13 cellular contexts compared by ENCODE assay signal in genomic region chr3:133457465-133458067, GRCh38. TPM values are rescaled to one million over a fixed set of nuclear protein-coding genes. Genes with fewer than 3 reads are reported as not detected.
A peak's percentile ranks its signal among the peaks of the same experiment; 100 is the strongest.
DNase-seq lines count a peak whose midpoint lies in the region; ATAC-seq, FAIRE-seq and TF ChIP-seq lines count a peak whose summit lies in the region.
"Had no signal": no experiment of that assay in that cellular context is flagged by ENCODE, and none has a peak within 500 bp of the region (broad histone marks: within the 10 kb centered on the region; RNA-seq: fewer than 3 reads in every experiment).

No MANE protein-coding gene starts in this region.

- H3K9me3 ChIP-seq in keratinocyte (ENCODE audit: control insufficient read depth, low read depth, low read length) (no peaks in the 10 kb centered on the region), mesenchymal stem cell (ENCODE audit: control insufficient read depth, low read length) (no peaks in the 10 kb centered on the region)
- H3K9me3 ChIP-seq: psoas muscle, upper lobe of left lung had no signal

- H3K18ac ChIP-seq in mesenchymal stem cell (ENCODE audit: low read depth in 1 of 2, low read length in 2 of 2), result no peak overlapping the region

- intact Hi-C loops in sciatic nerve (cut with DNase I), result no loop called here

- H2BK12ac ChIP-seq in mesenchymal stem cell (ENCODE audit: low read length in 2 of 2), result no peak overlapping the region

- no peak overlapping the region for H3K4me2 ChIP-seq in keratinocyte (ENCODE audit: control insufficient read depth, extremely low read depth, insufficient read depth, low read depth, low read length)
- H3K4me2 ChIP-seq in mesenchymal stem cell (ENCODE audit: low read length, poor library complexity, severe bottlenecking), result no peak overlapping the region

- H2BK15ac ChIP-seq in mesenchymal stem cell (ENCODE audit: low read depth, poor library complexity, severe bottlenecking), result no peak overlapping the region

- TF ChIP-seq CTCF in HFF-Myc (IDR thresholded peaks at IDR 0.05; ENCODE audit: low read depth, low read length, missing control alignments), result peak; percentile 37
- peak; percentile 19 to 28 (median 26) for TF ChIP-seq CTCF in keratinocyte (optimal IDR thresholded peaks at IDR 0.05 in 1 of 3, IDR thresholded peaks at IDR 0.05 in 1 of 3, conservative IDR thresholded peaks at IDR 0.05 in 1 of 3; ENCODE audit: extremely low read depth in 1 of 3, insufficient read depth in 2 of 3, low read length in 3 of 3)

- no peaks in the 10 kb centered on the region for H3K27me3 ChIP-seq in keratinocyte (ENCODE audit: control insufficient read depth, extremely low read depth, insufficient read depth, low read length)
- H3K27me3 ChIP-seq in mesenchymal stem cell (ENCODE audit: control insufficient read depth in 1 of 2, insufficient read depth in 1 of 2, low read length in 2 of 2), result no peaks in the 10 kb centered on the region
- H3K27me3 ChIP-seq: upper lobe of left lung had no signal

- H4K20me1 ChIP-seq in keratinocyte (ENCODE audit: control insufficient read depth, extremely low read depth, insufficient read depth, low read length), result no peaks in the 10 kb centered on the region

- H3K4me1 ChIP-seq in keratinocyte (ENCODE audit: control insufficient read depth, extremely low read depth, insufficient read depth, low read length), result peaks cover 15% of the 10 kb centered on the region
- peaks cover 2% of the 10 kb centered on the region for H3K4me1 ChIP-seq in mesenchymal stem cell (ENCODE audit: control insufficient read depth, insufficient read depth, low read depth, low read length)

- no peak overlapping the region for H2BK5ac ChIP-seq in mesenchymal stem cell (ENCODE audit: low read depth, low read length, poor library complexity, severe bottlenecking)

- dilution Hi-C loops in keratinocyte (cut with MboI; ENCODE audit: extremely low pct_ligation_motif_present, low sequenced_read_pairs), result no loop called here

- no peak overlapping the region for H4K91ac ChIP-seq in mesenchymal stem cell (ENCODE audit: low read length)

- no peak overlapping the region for H2BK120ac ChIP-seq in mesenchymal stem cell (ENCODE audit: low read depth, low read length)

- no peaks in the 10 kb centered on the region for H3K9me1 ChIP-seq in keratinocyte (ENCODE audit: control insufficient read depth, extremely low read depth, insufficient read depth, low read length)

- H2AK5ac ChIP-seq in mesenchymal stem cell (ENCODE audit: low read length, severe bottlenecking), result no peak overlapping the region

- no peak overlapping the region for H3K27ac ChIP-seq in keratinocyte (ENCODE audit: control insufficient read depth, insufficient read depth, low read length)
- no peak overlapping the region for H3K27ac ChIP-seq in mesenchymal stem cell (ENCODE audit: low read length, poor library complexity, severe bottlenecking)
- H3K27ac ChIP-seq: psoas muscle, upper lobe of left lung had no signal

- WGBS in mesenchymal stem cell, result no CpG with 5 or more reads among the region's 1 CpG

- no peaks in the 10 kb centered on the region for H3K79me2 ChIP-seq in keratinocyte (ENCODE audit: control insufficient read depth, insufficient read depth, low read length)

- H3K9ac ChIP-seq in keratinocyte (ENCODE audit: control insufficient read depth, extremely low read depth, insufficient read depth, low read length) (no peak overlapping the region), mesenchymal stem cell (ENCODE audit: low read length) (no peak overlapping the region)

- H3K23ac ChIP-seq in mesenchymal stem cell (ENCODE audit: low read length in 2 of 2), result no peak overlapping the region

- peak; percentile 13 for FAIRE-seq in keratinocyte (lab: Jason Lieb, UNC)

- H3K14ac ChIP-seq in mesenchymal stem cell (ENCODE audit: low read length in 2 of 2), result no peak overlapping the region

- no peak overlapping the region for H4K8ac ChIP-seq in mesenchymal stem cell (ENCODE audit: low read length)

- H3K4me3 ChIP-seq in HFF-Myc (replicated peaks; ENCODE audit: low read depth, low read length), result no peak overlapping the region
- H3K4me3 ChIP-seq in keratinocyte (ENCODE audit: control insufficient read depth in 2 of 3, extremely low read depth in 1 of 3, insufficient read depth in 2 of 3, low read depth in 1 of 3, low read length in 3 of 3), result no peak overlapping the region
- no peak overlapping the region for H3K4me3 ChIP-seq in mesenchymal stem cell (ENCODE audit: insufficient read depth in 1 of 2, low read depth in 1 of 2, low read length in 2 of 2)
- H3K4me3 ChIP-seq: psoas muscle, upper lobe of left lung had no signal

- H2AFZ ChIP-seq in keratinocyte (ENCODE audit: control insufficient read depth, low read length) (no peak overlapping the region), mesenchymal stem cell (ENCODE audit: low read depth, low read length) (no peak overlapping the region)

- no peaks in the 10 kb centered on the region for H3K79me1 ChIP-seq in mesenchymal stem cell (replicated peaks; ENCODE audit: low read length, poor library complexity, severe bottlenecking)

- no peaks in the 10 kb centered on the region for H3K36me3 ChIP-seq in keratinocyte (ENCODE audit: control insufficient read depth in 2 of 2, extremely low read depth in 1 of 2, insufficient read depth in 2 of 2, low read length in 2 of 2)
- H3K36me3 ChIP-seq in mesenchymal stem cell (ENCODE audit: control insufficient read depth in 1 of 2, insufficient read depth in 2 of 2, low read depth in 1 of 2, low read length in 2 of 2), result no peaks in the 10 kb centered on the region
- H3K36me3 ChIP-seq: upper lobe of left lung had no signal

- no peak overlapping the region for H3K4ac ChIP-seq in mesenchymal stem cell (ENCODE audit: low read depth in 1 of 2, low read length in 2 of 2)

- DNase-seq in DMS53 (lab: John Stamatoyannopoulos, UW), result peak; percentile 22
- DNase-seq in DMS53 treated with DMSO at 0.1 percent for 48 hours (lab: John Stamatoyannopoulos, UW; ENCODE audit: unreplicated experiment), result no peak
- no peak for DNase-seq in HFF-Myc (ENCODE audit: extremely low read depth, low read depth)
- DNase-seq in SHP77 (lab: John Stamatoyannopoulos, UW), result peak; percentile 20 to 34
- DNase-seq in keratinocyte (ENCODE audit: low read depth, low spot score), result no peak
- no peak for DNase-seq in mesenchymal stem cell
- no peak for DNase-seq in sciatic nerve (ENCODE audit: low spot score)
- DNase-seq: psoas muscle, upper lobe of left lung had no signal

- no peak for ATAC-seq in sciatic nerve
- no peak for ATAC-seq in GM21423 (IDR thresholded peaks at IDR 0.05; ENCODE audit: unreplicated experiment)
- ATAC-seq: psoas muscle, Right ventricle myocardium inferior had no signal

RNA-seq across cellular contexts. Expression of gene BFSP2, which starts 57.7 kb away (rescaled TPM):
- polyA plus RNA-seq in keratinocyte, result not detected in 3 replicates
- not detected for polyA plus RNA-seq in keratinocyte (2011; ENCODE audit: low read depth)
- polyA plus RNA-seq in keratinocyte (2011; cell fraction: cytosol; rRNA removed), result not detected in 2 replicates
- not detected in 2 replicates for polyA plus RNA-seq in keratinocyte (2011; cell fraction: nucleus; rRNA removed)
- polyA plus RNA-seq in keratinocyte (2012; ENCODE audit: low replicate concordance), result not detected in 2 replicates
- not detected in 3 replicates for polyA minus RNA-seq in keratinocyte
- polyA minus RNA-seq in keratinocyte (2011; cell fraction: cytosol; rRNA and poly(A)+ RNA removed), result not detected
- polyA minus RNA-seq in keratinocyte (2011; cell fraction: nucleus; rRNA and poly(A)+ RNA removed), result not detected in 2 replicates
- polyA plus RNA-seq in mesenchymal stem cell (2013, experiment 1 of 2), result not detected
- not detected for polyA plus RNA-seq in mesenchymal stem cell (2013, experiment 2 of 2)
- not detected for total RNA-seq in sciatic nerve
- total RNA-seq: A172, liver, psoas muscle, Right ventricle myocardium inferior had no signal
- polyA plus RNA-seq: psoas muscle had no signal

Comparison
In these comparisons a context has a peak if more than half of its experiments do, and no peak if none do; other contexts are left out.
1. DNase-seq: peak in DMS53 (single experiment) and SHP77 (2 of 2); none in DMS53 treated with DMSO at 0.1 percent for 48 hours (single experiment), HFF-Myc (single experiment), keratinocyte (single experiment), mesenchymal stem cell (single experiment) and sciatic nerve (single experiment).